Comparison of ENCODE assay signal across 20 cellular contexts in genomic region chr1:147769107-147769506, GRCh38. TPM values are rescaled to one million over a fixed set of nuclear protein-coding genes. Genes with fewer than 3 reads are reported as not detected.
DNase-seq lines count a peak whose midpoint lies in the region; ATAC-seq and TF ChIP-seq lines count a peak whose summit lies in the region.
"Had no signal": no experiment of that assay in that cellular context is flagged by ENCODE, and none has a peak within 500 bp of the region (broad histone marks: within the 10 kb centered on the region; RNA-seq: fewer than 3 reads in every experiment).

No MANE protein-coding gene starts in this region.

- H3K4me3 ChIP-seq in fibroblast of pulmonary artery (replicated peaks; ENCODE audit: low read depth, low read length) (no peak overlapping the region), gastrocnemius medialis (no peak overlapping the region), transverse colon (no peak overlapping the region), HAP-1 (no peak overlapping the region)
- H3K4me3 ChIP-seq in CD4-positive, alpha-beta memory T cell (ENCODE audit: low read length in 2 of 2) = no peak overlapping the region
- H3K4me3 ChIP-seq: BLaER1, GM23248 had no signal

- no peaks in the 10 kb centered on the region for H3K36me3 ChIP-seq in gastrocnemius medialis
- no peaks in the 10 kb centered on the region for H3K36me3 ChIP-seq in transverse colon
- no peaks in the 10 kb centered on the region for H3K36me3 ChIP-seq in CD4-positive, alpha-beta memory T cell (ENCODE audit: insufficient read depth, low read length)
- no peaks in the 10 kb centered on the region for H3K36me3 ChIP-seq in HAP-1 (replicated peaks)
- H3K36me3 ChIP-seq: BLaER1 had no signal

- no peaks in the 10 kb centered on the region for H3K9me3 ChIP-seq in gastrocnemius medialis
- no peaks in the 10 kb centered on the region for H3K9me3 ChIP-seq in transverse colon
- no peaks in the 10 kb centered on the region for H3K9me3 ChIP-seq in CD4-positive, alpha-beta memory T cell (ENCODE audit: control insufficient read depth in 1 of 2, low read length in 2 of 2)
- H3K9me3 ChIP-seq in HAP-1 = no peaks in the 10 kb centered on the region
- H3K9me3 ChIP-seq: BLaER1 had no signal

- no peak overlapping the region for H3K4me3 Mint-ChIP-seq in CD4-positive, alpha-beta memory T cell
- H3K4me3 Mint-ChIP-seq: CD8-positive, alpha-beta memory T cell had no signal

- intact Hi-C loops in left cardiac atrium (cut with DNase I) (no loop called here), left ventricle myocardium superior (cut with micrococcal nuclease) (no loop called here), gastrocnemius medialis (cut with DNase I; ENCODE audit: low total_unique reads) (no loop called here), transverse colon (cut with DNase I; ENCODE audit: low total_unique reads) (loop anchor here (10.0 kb wide), 1 partner anchor 564 kb away; no protein-coding TSS in a partner anchor)
- intact Hi-C loops in CD4-positive, alpha-beta memory T cell (cut with micrococcal nuclease) = no loop called here

- DNase-seq in left cardiac atrium (peak; percentile 46), left ventricle myocardium superior (no peak), fibroblast of pulmonary artery (ENCODE audit: low read depth) (peak; percentile 65), gastrocnemius medialis (no peak), H4 (ENCODE audit: low spot score) (no peak), transverse colon (no peak), HAP-1 (ENCODE audit: low spot score in 2 of 2) (no peak)
- no peak for DNase-seq in CD4-positive, alpha-beta memory T cell
- DNase-seq: CD8-positive, alpha-beta memory T cell; DMS79; GM23248; KBM-7; MV-4-11; NCI-H1417; NCI-H1930; NCI-H2171; NCI-H446 treated with DMSO at 0.1 percent for 48 hours; NCI-H774 had no signal

- no peak overlapping the region for H3K27ac Mint-ChIP-seq in CD4-positive, alpha-beta memory T cell
- H3K27ac Mint-ChIP-seq: CD8-positive, alpha-beta memory T cell had no signal

- H3K27me3 ChIP-seq in gastrocnemius medialis (no peaks in the 10 kb centered on the region), transverse colon (peaks cover 9% of the 10 kb centered on the region), HAP-1 (ENCODE audit: low read depth) (0 out of 2 replicates have a peak, but pooled peaks cover 2% of the 10 kb centered on the region)
- no peaks in the 10 kb centered on the region for H3K27me3 ChIP-seq in CD4-positive, alpha-beta memory T cell (ENCODE audit: insufficient read depth, low read length)
- H3K27me3 ChIP-seq: BLaER1 had no signal

- TF ChIP-seq CTCF in fibroblast of pulmonary artery (IDR thresholded peaks at IDR 0.05; ENCODE audit: low read length, missing control alignments) (no peak), gastrocnemius medialis (IDR thresholded peaks at IDR 0.05 in 4 of 5, conservative IDR thresholded peaks at IDR 0.05 in 1 of 5) (no peak), transverse colon (IDR thresholded peaks at IDR 0.05) (no peak)

- H3K4me1 ChIP-seq in gastrocnemius medialis = peaks cover 6 to 28% of the 10 kb centered on the region in 2 donors
- no peaks in the 10 kb centered on the region for H3K4me1 ChIP-seq in transverse colon
- H3K4me1 ChIP-seq in CD4-positive, alpha-beta memory T cell (ENCODE audit: insufficient read depth, low read length) = peaks cover 2% of the 10 kb centered on the region
- no peaks in the 10 kb centered on the region for H3K4me1 ChIP-seq in HAP-1

- no peaks in the 10 kb centered on the region for H3K36me3 Mint-ChIP-seq in CD4-positive, alpha-beta memory T cell
- H3K36me3 Mint-ChIP-seq: CD8-positive, alpha-beta memory T cell had no signal

- POLR2A ChIA-PET in CD4-positive, alpha-beta memory T cell (lab: Charles Lee; ENCODE audit: partially characterized antibody) = no interaction called here

- ATAC-seq in left cardiac atrium = peak; percentile 36 to 53
- no peak for ATAC-seq in left ventricle myocardium superior
- ATAC-seq in gastrocnemius medialis = peak; percentile 18 to 41

- in situ Hi-C loops in gastrocnemius medialis (cut with MboI; ENCODE audit: low sequenced_read_pairs in 4 of 4) = no loop called here
- in situ Hi-C loops in transverse colon (cut with MboI; ENCODE audit: low pct_ligation_motif_present in 1 of 4, low pct_unique_long_range_greater_than_20kb in 1 of 4, low sequenced_read_pairs in 3 of 4) = no loop called here
- in situ Hi-C loops in HAP-1 (cut with MboI; ENCODE audit: low sequenced_read_pairs) = no loop called here

- no peaks in the 10 kb centered on the region for H3K9me3 Mint-ChIP-seq in CD4-positive, alpha-beta memory T cell
- H3K9me3 Mint-ChIP-seq: CD8-positive, alpha-beta memory T cell had no signal

- CTCF ChIA-PET in CD4-positive, alpha-beta memory T cell (lab: Charles Lee; ENCODE audit: partially characterized antibody) = no interaction called here

- H3K27ac ChIP-seq in gastrocnemius medialis (peak overlapping the region in 1 of 4 donors; percentile 9), transverse colon (no peak overlapping the region)
- H3K27ac ChIP-seq in CD4-positive, alpha-beta memory T cell (ENCODE audit: low read depth, low read length) = no peak overlapping the region
- H3K27ac ChIP-seq: GM23248 had no signal

- peaks cover under 1 to 9% (median 2%) of the 10 kb centered on the region in 4 donors for H3K4me1 Mint-ChIP-seq in CD4-positive, alpha-beta memory T cell

- H3K27me3 Mint-ChIP-seq in CD4-positive, alpha-beta memory T cell = peaks cover 8 to 17% of the 10 kb centered on the region in 2 donors

- 82 to 88% methylated on average over 1 to 5 of the region's 5 CpGs for WGBS in transverse colon (ENCODE audit: low coverage in 1 of 2), 2 donors

- TF ChIP-seq EP300 in transverse colon (IDR thresholded peaks at IDR 0.05; ENCODE audit: low read depth) = no peak

- TF ChIP-seq POLR2A in gastrocnemius medialis (IDR thresholded peaks at IDR 0.05) (no peak), transverse colon (IDR thresholded peaks at IDR 0.05) (no peak)

RNA-seq across cellular contexts. Expression of gene GJA5, which starts 8.7 kb away (rescaled TPM):
- total RNA-seq in left cardiac atrium (10 to 100 TPM; 39.4 to 54.6 TPM), left ventricle myocardium superior (4.7 TPM), gastrocnemius medialis (1 to 10 TPM; 1.4 to 7.7 (median 2.6) TPM), transverse colon (100 to 1,000 TPM in 1 of 4 donors, 1 to 10 TPM in 2, under 1 TPM in 1; 0.75 to 119 (median 1.6) TPM)
- total RNA-seq in H4 (2014; rRNA removed; shearing (Covaris generic)) = 0.15 and 0.41 TPM in 2 replicates
- total RNA-seq in CD4-positive, alpha-beta memory T cell = not detected
- not detected for polyA plus RNA-seq in CD4-positive, alpha-beta memory T cell
- total RNA-seq: A172; CD8-positive, alpha-beta memory T cell had no signal
- polyA plus RNA-seq: CD8-positive, alpha-beta memory T cell had no signal

Comparison
In these comparisons a context has a peak if more than half of its experiments do, and no peak if none do; other contexts are left out.
1. DNase-seq: peak in left cardiac atrium (single experiment) and fibroblast of pulmonary artery (single experiment); none in left ventricle myocardium superior (single experiment), gastrocnemius medialis (0 of 2), H4 (single experiment), transverse colon (single experiment), CD4-positive, alpha-beta memory T cell (0 of 5) and HAP-1 (0 of 2).